8 cellular contexts compared by ENCODE assay signal in the genomic region with DNA sequence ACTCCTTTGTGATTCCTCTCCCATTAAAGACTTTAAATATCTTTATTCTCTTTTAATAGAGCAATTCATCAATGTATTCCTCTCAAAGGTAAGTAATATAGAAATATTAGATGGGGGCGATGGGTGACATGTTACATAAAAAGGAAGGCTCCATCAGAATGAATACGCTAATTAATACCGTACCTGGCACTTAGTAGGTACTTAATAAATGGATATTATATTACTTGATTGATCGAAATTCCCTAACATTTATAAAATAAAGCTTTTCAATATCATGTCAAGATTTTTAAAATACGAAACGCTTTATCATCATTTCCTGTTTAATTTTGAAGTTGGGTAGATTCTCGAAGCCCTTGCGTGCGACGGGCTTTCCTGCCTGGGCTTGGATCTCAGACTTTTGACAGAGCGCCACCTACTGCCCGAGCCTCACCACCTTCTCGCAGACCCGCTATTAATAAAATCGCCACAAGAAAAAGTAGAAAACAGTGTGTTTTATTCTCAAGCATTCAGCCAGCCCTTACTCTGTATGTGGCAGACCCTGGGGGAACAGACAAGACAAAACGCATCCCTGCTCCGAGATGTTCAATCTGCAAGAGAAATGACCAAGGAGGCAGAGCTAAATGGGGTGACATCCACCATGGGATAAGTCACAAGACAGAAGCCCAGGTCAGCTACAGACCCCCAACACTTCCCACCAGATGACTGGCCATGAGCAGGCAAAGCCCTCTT.
A peak's percentile ranks its signal among the peaks of the same experiment; 100 is the strongest.
DNase-seq lines count a peak whose midpoint lies in the region; ATAC-seq, FAIRE-seq and TF ChIP-seq lines count a peak whose summit lies in the region.

No MANE protein-coding gene starts in this region.

- CTCF ChIA-PET in activated CD8-positive, alpha-beta T cell treated with anti-CD3 and anti-CD28 coated beads, Interleukin-2, amount 10 ng/mL, durations not matched to agents 7 days and 5 days (lab: Charles Lee) = interaction anchor here (0.7 to 3.3 kb wide), 43 partner anchors 9 to 1917 kb away, joined by 3 to 32 read pairs (median 4); a partner anchor contains a TSS

- H3K4me3 ChIP-seq in AG09309 (ENCODE audit: control insufficient read depth, low read depth, low read length) = no peak overlapping the region

- DNase-seq in AG09309 (ENCODE audit: low read depth) (peak; percentile 31), GM19239 (ENCODE audit: insufficient read length, low spot score) (peak; percentile 60), NCI-H748 treated with DMSO at 0.1 percent for 48 hours (lab: John Stamatoyannopoulos, UW) (peak; percentile 48), middle frontal gyrus (ENCODE audit: extremely low spot score, low spot score) (peak; percentile 66)
- peak; percentile 89 for DNase-seq in activated CD8-positive, alpha-beta T cell treated with anti-CD3 and anti-CD28 coated beads, Interleukin-2, amount 10 ng/mL, durations not matched to agents 7 days and 5 days
- DNase-seq in effector memory CD8-positive, alpha-beta T cell = peak; percentile 45 to 50 (median 47)
- DNase-seq in stimulated activated CD8-positive, alpha-beta memory T cell treated with anti-CD3 and anti-CD28 coated beads, Interleukin-4, amount 100 ng/mL, for 24 hours (ENCODE audit: low read depth) = peak; percentile 62

- TF ChIP-seq CTCF in AG09309 (IDR thresholded peaks at IDR 0.05; ENCODE audit: control insufficient read depth, insufficient read depth, low read depth, low read length, missing control alignments) = peak; percentile 84

- peak overlapping the region; percentile 36 for H3K27ac Mint-ChIP-seq in activated CD8-positive, alpha-beta T cell treated with anti-CD3 and anti-CD28 coated beads, Interleukin-2, amount 10 ng/mL, durations not matched to agents 7 days and 5 days
- H3K27ac Mint-ChIP-seq in effector memory CD8-positive, alpha-beta T cell = no peak overlapping the region

- POLR2A ChIA-PET in activated CD8-positive, alpha-beta T cell treated with anti-CD3 and anti-CD28 coated beads, Interleukin-2, amount 10 ng/mL, durations not matched to agents 7 days and 5 days (lab: Charles Lee) = interaction anchor here (0.6 kb wide), 2 partner anchors 134 to 1574 kb away, joined by 3 read pairs; no protein-coding TSS in a partner anchor

- H3K4me1 Mint-ChIP-seq in activated CD8-positive, alpha-beta T cell treated with anti-CD3 and anti-CD28 coated beads, Interleukin-2, amount 10 ng/mL, durations not matched to agents 7 days and 5 days (ENCODE audit: low read depth) = peaks cover 13% of the 10 kb centered on the region
- peaks cover 3 to 4% of the 10 kb centered on the region in 2 donors for H3K4me1 Mint-ChIP-seq in effector memory CD8-positive, alpha-beta T cell (ENCODE audit: low read depth in 2 of 2)

- ATAC-seq in activated CD8-positive, alpha-beta T cell treated with anti-CD3 and anti-CD28 coated beads, Interleukin-2, amount 10 ng/mL, durations not matched to agents 7 days and 5 days = peak; percentile 84
- ATAC-seq in effector memory CD8-positive, alpha-beta T cell (replicated peaks) = peak; percentile 56
- no peak for ATAC-seq in GM21529 (IDR thresholded peaks at IDR 0.05; ENCODE audit: unreplicated experiment)

- peaks cover 2% of the 10 kb centered on the region for H3K36me3 Mint-ChIP-seq in activated CD8-positive, alpha-beta T cell treated with anti-CD3 and anti-CD28 coated beads, Interleukin-2, amount 10 ng/mL, durations not matched to agents 7 days and 5 days (ENCODE audit: low read depth)
- no peaks in the 10 kb centered on the region for H3K36me3 Mint-ChIP-seq in effector memory CD8-positive, alpha-beta T cell (ENCODE audit: insufficient read depth)

- peak overlapping the region; percentile 9 for H3K4me3 Mint-ChIP-seq in activated CD8-positive, alpha-beta T cell treated with anti-CD3 and anti-CD28 coated beads, Interleukin-2, amount 10 ng/mL, durations not matched to agents 7 days and 5 days
- H3K4me3 Mint-ChIP-seq in effector memory CD8-positive, alpha-beta T cell = no peak overlapping the region

- H3K27me3 Mint-ChIP-seq in activated CD8-positive, alpha-beta T cell treated with anti-CD3 and anti-CD28 coated beads, Interleukin-2, amount 10 ng/mL, durations not matched to agents 7 days and 5 days (ENCODE audit: low read depth) = no peaks in the 10 kb centered on the region
- peaks cover 41 to 68% of the 10 kb centered on the region in 2 donors for H3K27me3 Mint-ChIP-seq in effector memory CD8-positive, alpha-beta T cell

- peaks cover 2% of the 10 kb centered on the region for H3K9me3 Mint-ChIP-seq in activated CD8-positive, alpha-beta T cell treated with anti-CD3 and anti-CD28 coated beads, Interleukin-2, amount 10 ng/mL, durations not matched to agents 7 days and 5 days (ENCODE audit: insufficient read depth)
- H3K9me3 Mint-ChIP-seq in effector memory CD8-positive, alpha-beta T cell = peaks cover 0 to 2% of the 10 kb centered on the region in 2 donors

- FAIRE-seq in GM19239 (lab: Jason Lieb, UNC) = peak; percentile 90

Comparison
In these comparisons a context has a peak if more than half of its experiments do, and no peak if none do; other contexts are left out.
1. DNase-seq: peak in every context shown above with its lines; median percentile 89 in activated CD8-positive, alpha-beta T cell treated with anti-CD3 and anti-CD28 coated beads, Interleukin-2, amount 10 ng/mL, durations not matched to agents 7 days and 5 days; 66 in middle frontal gyrus; 62 in stimulated activated CD8-positive, alpha-beta memory T cell treated with anti-CD3 and anti-CD28 coated beads, Interleukin-4, amount 100 ng/mL, for 24 hours; 60 in GM19239; 48 in NCI-H748 treated with DMSO at 0.1 percent for 48 hours; 47 in effector memory CD8-positive, alpha-beta T cell; 31 in AG09309.